In the genomic region with DNA sequence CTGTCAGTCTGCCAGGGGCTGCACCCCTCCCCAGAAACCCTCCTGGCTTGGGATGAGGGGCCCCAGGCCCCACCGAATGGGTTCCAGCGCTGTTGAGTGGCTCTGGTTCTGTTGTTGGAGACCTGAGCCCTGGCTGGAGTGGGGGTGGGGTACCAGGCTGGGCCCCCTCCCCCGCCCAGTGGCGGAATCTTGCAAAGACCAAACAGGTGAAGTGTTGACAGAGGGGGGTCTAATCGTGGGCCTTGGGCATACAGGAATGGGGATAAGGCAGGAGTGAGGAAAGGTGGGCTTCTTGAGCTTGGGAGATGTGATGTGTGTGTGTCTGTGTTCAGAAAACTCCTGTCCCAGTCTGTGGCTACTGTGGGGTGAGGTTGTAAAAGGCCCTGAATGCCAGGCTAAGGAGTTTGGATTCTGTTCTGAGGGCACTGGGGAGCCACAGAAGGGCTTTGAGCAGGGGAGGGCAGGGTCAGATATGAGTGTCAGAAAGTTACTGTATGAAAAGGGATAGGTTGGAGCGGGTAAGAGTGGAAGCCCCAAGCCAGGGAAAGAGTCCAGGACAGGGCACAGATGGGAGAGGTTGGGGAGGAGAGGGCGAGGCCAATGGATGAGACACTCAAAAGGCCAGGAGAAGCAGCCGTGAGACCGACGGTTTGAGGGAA, we compare ENCODE assay signal across 17 cellular contexts. TPM values are rescaled to one million over a fixed set of nuclear protein-coding genes. Genes with fewer than 3 reads are reported as not detected.
DNase-seq lines count a peak whose midpoint lies in the region; ATAC-seq, FAIRE-seq and TF ChIP-seq lines count a peak whose summit lies in the region.
"Had no signal": no experiment of that assay in that cellular context is flagged by ENCODE, and none has a peak within 500 bp of the region (broad histone marks: within the 10 kb centered on the region; RNA-seq: fewer than 3 reads in every experiment).

A gene with protein sequence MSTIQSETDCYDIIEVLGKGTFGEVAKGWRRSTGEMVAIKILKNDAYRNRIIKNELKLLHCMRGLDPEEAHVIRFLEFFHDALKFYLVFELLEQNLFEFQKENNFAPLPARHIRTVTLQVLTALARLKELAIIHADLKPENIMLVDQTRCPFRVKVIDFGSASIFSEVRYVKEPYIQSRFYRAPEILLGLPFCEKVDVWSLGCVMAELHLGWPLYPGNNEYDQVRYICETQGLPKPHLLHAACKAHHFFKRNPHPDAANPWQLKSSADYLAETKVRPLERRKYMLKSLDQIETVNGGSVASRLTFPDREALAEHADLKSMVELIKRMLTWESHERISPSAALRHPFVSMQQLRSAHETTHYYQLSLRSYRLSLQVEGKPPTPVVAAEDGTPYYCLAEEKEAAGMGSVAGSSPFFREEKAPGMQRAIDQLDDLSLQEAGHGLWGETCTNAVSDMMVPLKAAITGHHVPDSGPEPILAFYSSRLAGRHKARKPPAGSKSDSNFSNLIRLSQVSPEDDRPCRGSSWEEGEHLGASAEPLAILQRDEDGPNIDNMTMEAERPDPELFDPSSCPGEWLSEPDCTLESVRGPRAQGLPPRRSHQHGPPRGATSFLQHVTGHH (minus strand): TSS at position 98 of the 659 bp plus-strand sequence. CDS start 279 bp downstream, outside the sequence.

- H4K91ac ChIP-seq in neuronal stem cell (ENCODE audit: low read depth, low read length, poor library complexity), result no peak within 1 kb of the TSS

- no peak within 1 kb of the TSS for H2BK120ac ChIP-seq in neuronal stem cell (ENCODE audit: low read depth, low read length)

- H3K4me2 ChIP-seq in A549 (no peak within 1 kb of the TSS), neuronal stem cell (ENCODE audit: insufficient read depth, low read length, poor library complexity, severe bottlenecking) (no peak within 1 kb of the TSS), GM23248 (ENCODE audit: unreplicated experiment) (no peak within 1 kb of the TSS)
- H3K4me2 ChIP-seq: BLaER1 had no signal

- no peaks in the 10 kb centered on the region for H3K9me3 ChIP-seq in A549
- H3K9me3 ChIP-seq in HEK293 (ENCODE audit: control insufficient read depth, insufficient read depth, low read depth, low read length), result no peaks in the 10 kb centered on the region
- H3K9me3 ChIP-seq in neuronal stem cell (replicated peaks in 1 of 2; ENCODE audit: control insufficient read depth in 2 of 2, insufficient read depth in 1 of 2, low read depth in 1 of 2, low read length in 2 of 2), result no peaks in the 10 kb centered on the region
- H3K9me3 ChIP-seq in GM23248 (ENCODE audit: low read depth), result no peaks in the 10 kb centered on the region
- no peaks in the 10 kb centered on the region for H3K9me3 ChIP-seq in gastrocnemius medialis
- H3K9me3 ChIP-seq: BLaER1 had no signal

- no peaks in the 10 kb centered on the region for H3K79me1 ChIP-seq in neuronal stem cell (ENCODE audit: low read depth, low read length)

- no TSS peak for BruUV-seq in MCF 10A (replicated peaks; lab: Mats Ljungman, UMichigan)

- FAIRE-seq in A549 (lab: Jason Lieb, UNC), result no peak
- FAIRE-seq: HepG2 had no signal

- H3K36me3 ChIP-seq in HEK293 (ENCODE audit: control insufficient read depth in 2 of 2, insufficient read depth in 1 of 2, low read length in 2 of 2) (no peaks in the 10 kb centered on the region; a peak in 1 of 3 replicates), neuronal stem cell (replicated peaks in 1 of 2; ENCODE audit: control insufficient read depth in 2 of 2, insufficient read depth in 2 of 2, low read length in 2 of 2) (no peaks in the 10 kb centered on the region), GM23248 (ENCODE audit: low read depth) (no peaks in the 10 kb centered on the region), gastrocnemius medialis (no peaks in the 10 kb centered on the region)
- H3K36me3 ChIP-seq: BLaER1 had no signal

- TF ChIP-seq POLR2A in A549 (IDR thresholded peaks at IDR 0.05; ENCODE audit: low read length), result no peak
- TF ChIP-seq POLR2A in gastrocnemius medialis (IDR thresholded peaks at IDR 0.05), result no peak

- H2BK12ac ChIP-seq in neuronal stem cell (ENCODE audit: low read length), result peak within 1 kb of the TSS; percentile 2

- H3F3A ChIP-seq in GM23248 (ENCODE audit: insufficient read depth), result no peaks in the 10 kb centered on the region

- no peak for TF ChIP-seq EP300 in A549 (IDR thresholded peaks at IDR 0.05)

- intact Hi-C loops in dendritic cell treated with granulocyte-macrophage colony-stimulating factor and Interleukin-4, amounts not matched to agents 40 ng/mL and 50 ng/mL, for 4 days (cut with micrococcal nuclease), result no loop called here
- intact Hi-C loops in gastrocnemius medialis (cut with DNase I; ENCODE audit: low total_unique reads), result no loop called here
- intact Hi-C loops in MCF 10A (cut with micrococcal nuclease), result no loop called here

- DNase-seq in A549 (ENCODE audit: low read depth in 1 of 2, low spot score in 1 of 2) (no peak), neuronal stem cell (ENCODE audit: low spot score) (no peak), GM23248 (no peak), gastrocnemius medialis (no peak), MCF 10A (ENCODE audit: unreplicated experiment) (no peak)
- no peak for DNase-seq in activated CD4-positive, alpha-beta T cell treated with anti-CD3 and anti-CD28 coated beads, Interleukin-2, amount 50 U/mL, for 1 hour
- DNase-seq: CD4-positive, alpha-beta memory T cell; DMS79 treated with DMSO at 0.1 percent for 48 hours; GF-D8; H9 had no signal

- POLR2A ChIA-PET in A549 (lab: Yijun Ruan, JAX), result no interaction called here
- POLR2A ChIA-PET in HEK293 (lab: Yijun Ruan, JAX), result interaction anchor here (1.4 kb wide), 1 partner anchor 13 kb away, joined by 4 read pairs; no protein-coding TSS in a partner anchor
- POLR2A ChIA-PET in MCF 10A (lab: Yijun Ruan, JAX), result no interaction called here

- no peak for TF ChIP-seq RAD21 in A549 (conservative IDR thresholded peaks at IDR 0.05 in 1 of 2, IDR thresholded peaks at IDR 0.05 in 1 of 2)

- in situ Hi-C loops in GM23248 (cut with MboI), result no loop called here
- in situ Hi-C loops in gastrocnemius medialis (cut with MboI; ENCODE audit: low sequenced_read_pairs in 4 of 4), result loop anchor here in 1 of 4 donors (25.0 kb wide), 1 partner anchor 1372 kb away; a partner anchor contains a TSS

- H2AFZ ChIP-seq in neuronal stem cell (ENCODE audit: low read length) (no peak within 1 kb of the TSS), GM23248 (no peak within 1 kb of the TSS)

- H3K4me1 ChIP-seq in A549 (no peaks in the 10 kb centered on the region), HEK293 (ENCODE audit: control insufficient read depth, insufficient read depth, low read length) (no peaks in the 10 kb centered on the region), neuronal stem cell (ENCODE audit: control insufficient read depth in 2 of 2, insufficient read depth in 1 of 2, low read depth in 1 of 2, low read length in 2 of 2) (no peaks in the 10 kb centered on the region), GM23248 (ENCODE audit: insufficient read depth) (no peaks in the 10 kb centered on the region), gastrocnemius medialis (no peaks in the 10 kb centered on the region)

- peak within 1 kb of the TSS; percentile 4 for H3K27ac Mint-ChIP-seq in dendritic cell treated with granulocyte-macrophage colony-stimulating factor and Interleukin-4, amounts not matched to agents 40 ng/mL and 50 ng/mL, for 4 days
- H3K27ac Mint-ChIP-seq in MCF 10A (ENCODE audit: low read depth, unreplicated experiment), result no peak within 1 kb of the TSS

- H3K4me3 ChIP-seq in A549 (no peak within 1 kb of the TSS), HEK293 (ENCODE audit: low read depth, low read length) (no peak within 1 kb of the TSS), neuronal stem cell (ENCODE audit: low read length in 2 of 2) (no peak within 1 kb of the TSS), GM23248 (no peak within 1 kb of the TSS), gastrocnemius medialis (no peak within 1 kb of the TSS)
- H3K4me3 ChIP-seq: BLaER1 had no signal

- H3K9me2 ChIP-seq in GM23248 (ENCODE audit: insufficient read depth), result no peaks in the 10 kb centered on the region

- no peak within 1 kb of the TSS for H4K8ac ChIP-seq in neuronal stem cell (ENCODE audit: low read depth, low read length)

- H3K4ac ChIP-seq in neuronal stem cell (ENCODE audit: low read length), result peak within 1 kb of the TSS; percentile 84

- H3K18ac ChIP-seq in neuronal stem cell (ENCODE audit: low read length), result peak within 1 kb of the TSS; percentile 64

- peak within 1 kb of the TSS; percentile 34 for H3K23ac ChIP-seq in neuronal stem cell (ENCODE audit: low read depth, low read length, poor library complexity)

- H3K14ac ChIP-seq in neuronal stem cell (ENCODE audit: low read length), result peak within 1 kb of the TSS; percentile 56

- H4K20me1 ChIP-seq in GM23248 (ENCODE audit: insufficient read depth), result no peaks in the 10 kb centered on the region
- H4K20me1 ChIP-seq: BLaER1 had no signal

- H3K27me3 ChIP-seq in neuronal stem cell (ENCODE audit: control insufficient read depth in 3 of 3, insufficient read depth in 3 of 3, low read depth in 1 of 3, low read length in 3 of 3), result peaks cover 0 to 5% (median 0%) of the 10 kb centered on the region in 3 experiments
- H3K27me3 ChIP-seq in GM23248 (replicated peaks; ENCODE audit: insufficient read depth), result no peaks in the 10 kb centered on the region
- no peaks in the 10 kb centered on the region for H3K27me3 ChIP-seq in gastrocnemius medialis
- H3K27me3 ChIP-seq: BLaER1 had no signal

- no peak within 1 kb of the TSS for H2BK15ac ChIP-seq in neuronal stem cell (ENCODE audit: low read length)

- ATAC-seq in A549 (no peak), gastrocnemius medialis (no peak)
- ATAC-seq: HepG2 had no signal

- H3K4me3 Mint-ChIP-seq in dendritic cell treated with granulocyte-macrophage colony-stimulating factor and Interleukin-4, amounts not matched to agents 40 ng/mL and 50 ng/mL, for 4 days, result no peak within 1 kb of the TSS
- no peak within 1 kb of the TSS for H3K4me3 Mint-ChIP-seq in MCF 10A (ENCODE audit: unreplicated experiment)
- H3K4me3 Mint-ChIP-seq: CD14-positive monocyte; CD4-positive, alpha-beta memory T cell; H9; IgD-negative memory B cell had no signal

- peak within 1 kb of the TSS; percentile 54 for H2AK5ac ChIP-seq in neuronal stem cell (ENCODE audit: low read depth, low read length)

- peaks cover 6% of the 10 kb centered on the region for H3K27me3 Mint-ChIP-seq in dendritic cell treated with granulocyte-macrophage colony-stimulating factor and Interleukin-4, amounts not matched to agents 40 ng/mL and 50 ng/mL, for 4 days
- peaks cover 17% of the 10 kb centered on the region for H3K27me3 Mint-ChIP-seq in MCF 10A (ENCODE audit: insufficient read depth, unreplicated experiment)
- H3K27me3 Mint-ChIP-seq: CD4-positive, alpha-beta memory T cell had no signal

- H3K36me3 Mint-ChIP-seq in dendritic cell treated with granulocyte-macrophage colony-stimulating factor and Interleukin-4, amounts not matched to agents 40 ng/mL and 50 ng/mL, for 4 days (ENCODE audit: low read depth), result no peaks in the 10 kb centered on the region
- peaks cover 5% of the 10 kb centered on the region for H3K36me3 Mint-ChIP-seq in MCF 10A (ENCODE audit: insufficient read depth, unreplicated experiment)
- H3K36me3 Mint-ChIP-seq: CD14-positive monocyte; CD4-positive, alpha-beta memory T cell had no signal

- H3K79me2 ChIP-seq in GM23248 (ENCODE audit: insufficient read depth), result no peaks in the 10 kb centered on the region

- H3K27ac ChIP-seq in A549 (no peak within 1 kb of the TSS), HEK293 (ENCODE audit: extremely low read depth, low read depth, low read length) (no peak within 1 kb of the TSS), neuronal stem cell (replicated peaks; ENCODE audit: low read length) (no peak within 1 kb of the TSS), GM23248 (no peak within 1 kb of the TSS), gastrocnemius medialis (no peak within 1 kb of the TSS)
- H3K27ac ChIP-seq: 22Rv1, BLaER1 had no signal

- H3K9me3 Mint-ChIP-seq in dendritic cell treated with granulocyte-macrophage colony-stimulating factor and Interleukin-4, amounts not matched to agents 40 ng/mL and 50 ng/mL, for 4 days, result no peaks in the 10 kb centered on the region
- H3K9me3 Mint-ChIP-seq in MCF 10A (ENCODE audit: unreplicated experiment), result no peaks in the 10 kb centered on the region
- H3K9me3 Mint-ChIP-seq: CD4-positive, alpha-beta memory T cell; H9; IgD-negative memory B cell had no signal

- no peak for TF ChIP-seq CTCF in A549 (IDR thresholded peaks at IDR 0.05)
- TF ChIP-seq CTCF in HEK293 (tag by site-specific recombination; IDR thresholded peaks at IDR 0.05), result no peak
- no peak for TF ChIP-seq CTCF in gastrocnemius medialis (IDR thresholded peaks at IDR 0.05 in 4 of 5, conservative IDR thresholded peaks at IDR 0.05 in 1 of 5)
- no peak for TF ChIP-seq CTCF in MCF 10A (IDR thresholded peaks at IDR 0.05; ENCODE audit: unreplicated experiment)

- 80% methylated on average over 10 of the region's 10 CpGs for WGBS in A549 (ENCODE audit: missing lambda C conversion rate)
- WGBS in neuronal stem cell (ENCODE audit: extremely low coverage in 2 of 2, insufficient read length in 2 of 2, insufficient replicate concordance in 1 of 2), 2 donors, result no CpG with 5 or more reads among the region's 10 CpGs
- 75 to 76% methylated on average over 10 of the region's 10 CpGs for WGBS in GM23248 (ENCODE audit: low coverage in 1 of 2, low lambda C conversion rate in 2 of 2, missing lambda C conversion rate in 2 of 2), 2 experiments

- peak within 1 kb of the TSS; percentile 48 for H2BK5ac ChIP-seq in neuronal stem cell (ENCODE audit: low read length)

- H3K9ac ChIP-seq in neuronal stem cell (ENCODE audit: low read depth, low read length, poor library complexity), result peak within 1 kb of the TSS; percentile 44
- H3K9ac ChIP-seq in GM23248, result no peak within 1 kb of the TSS
- H3K9ac ChIP-seq: BLaER1 had no signal

- H3K4me1 Mint-ChIP-seq in dendritic cell treated with granulocyte-macrophage colony-stimulating factor and Interleukin-4, amounts not matched to agents 40 ng/mL and 50 ng/mL, for 4 days (ENCODE audit: low read depth), result peaks cover 6% of the 10 kb centered on the region
- H3K4me1 Mint-ChIP-seq in MCF 10A (ENCODE audit: insufficient read depth, unreplicated experiment), result no peaks in the 10 kb centered on the region
- H3K4me1 Mint-ChIP-seq: CD4-positive, alpha-beta memory T cell; IgD-negative memory B cell had no signal

- CTCF ChIA-PET in A549 (lab: Yijun Ruan, JAX) (interaction anchor here (0.5 to 2.7 kb wide), 7 partner anchors 19 to 245 kb away, joined by 3 to 8 read pairs (median 3); no protein-coding TSS in a partner anchor), HEK293 (lab: Yijun Ruan, JAX) (interaction anchor here (0.5 to 0.7 kb wide), 3 partner anchors 23 to 60 kb away, joined by 3 read pairs; a partner anchor contains a TSS), MCF 10A (lab: Yijun Ruan, JAX) (interaction anchor here (0.9 kb wide), 1 partner anchor 31 kb away, joined by 3 read pairs; no protein-coding TSS in a partner anchor)

RNA-seq across cellular contexts. Expression of the gene that starts here (rescaled TPM):
- polyA plus RNA-seq in A549 (2011; rRNA removed) (0.18 and 0.19 TPM in 2 replicates), A549 (2017; fragmentation: RNase III; extraction: RNeasy Plus Mini Kit Qiagen cat#74134 plus additional on column Dnase treatment) (0.20 to 0.25 TPM (median 0.24 TPM) in 3 replicates), GM23248 (2016; fragmentation: Nextera tagmentation; extraction: Ambion mirVana) (0.08 and 0.19 TPM in 2 replicates)
- polyA plus RNA-seq in A549 (2012; cell fraction: cytosol; rRNA removed), result 0.34 and 0.51 TPM in 2 replicates
- 1.1 TPM in 2 replicates for polyA plus RNA-seq in A549 (2012; cell fraction: nucleus; rRNA removed)
- polyA minus RNA-seq in A549 (2011; rRNA and poly(A)+ RNA removed), result 0.19 and 0.37 TPM in 2 replicates
- 0.29 TPM for polyA plus RNA-seq in neuronal stem cell (2013, experiment 1 of 2)
- 0.28 TPM for polyA plus RNA-seq in neuronal stem cell (2013, experiment 2 of 2)
- 0.43 TPM in 1 of 2 replicates, not detected in the other for total RNA-seq in GM23248 (2014; rRNA removed; shearing (Covaris generic))
- total RNA-seq in gastrocnemius medialis (under 1 TPM in 2 of 4 donors, not detected in 2; 0.20 to 0.39 TPM), MCF 10A (2022) (not detected in 2 replicates)
- total RNA-seq: CD4-positive, alpha-beta memory T cell; HepG2 had no signal
- polyA plus RNA-seq: CD14-positive monocyte; CD4-positive, alpha-beta memory T cell had no signal
